In the genomic region with DNA sequence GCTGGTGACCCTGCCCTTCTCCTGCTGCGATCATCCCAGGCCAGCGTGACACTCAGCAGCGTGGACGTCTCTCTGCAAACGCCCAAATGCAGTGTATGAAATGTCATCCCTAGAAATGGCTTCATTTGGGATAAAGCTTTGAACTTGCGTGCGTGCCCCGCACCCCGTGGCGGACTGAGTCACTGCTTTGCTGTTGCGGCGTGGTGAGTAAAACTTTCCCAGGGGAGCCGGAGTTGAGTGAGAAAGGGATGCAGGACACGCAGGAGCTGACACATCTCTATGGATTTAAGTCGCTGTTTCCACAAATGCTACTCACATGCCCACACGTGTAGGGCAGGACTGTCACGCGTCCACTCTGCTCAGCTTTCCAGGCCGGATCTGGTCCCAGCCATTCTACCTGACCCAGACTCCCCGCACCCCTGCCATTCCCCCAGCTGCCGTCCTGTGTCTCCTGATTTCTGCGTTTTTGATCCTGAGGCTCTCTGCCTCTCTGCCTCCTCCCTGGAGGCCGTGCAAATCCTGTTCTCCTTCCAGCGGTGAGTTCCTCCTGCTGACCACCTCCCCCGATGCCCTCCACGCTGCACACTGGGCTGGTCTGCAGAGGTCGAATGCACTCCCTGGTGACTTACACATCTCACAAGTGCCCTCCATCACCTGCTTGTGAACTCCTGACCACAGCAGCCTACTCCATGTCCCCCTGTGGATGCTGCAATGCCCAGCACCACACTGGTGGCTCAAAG, we compare ENCODE assay signal across 1 cellular context.
TF ChIP-seq lines count a peak whose summit lies in the region.

No MANE protein-coding gene starts in this region.

TF ChIP-seq in H1, 55 proteins besides CTCF, POLR2A, EP300 and RAD21 (continued from another document):
- TF ChIP-seq NANOG (IDR thresholded peaks at IDR 0.05; ENCODE audit: insufficient read depth, low read depth, low read length, poor library complexity, severe bottlenecking), result no peak
- TF ChIP-seq SIRT6 (IDR thresholded peaks at IDR 0.05; ENCODE audit: low read length), result no peak
- TF ChIP-seq TAF7 (optimal IDR thresholded peaks at IDR 0.05; ENCODE audit: borderline replicate concordance, low read depth, low read length), result no peak
- no peak for TF ChIP-seq KDM4A (IDR thresholded peaks at IDR 0.05; ENCODE audit: low read depth, low read length, severe bottlenecking)
- TF ChIP-seq, protein P1, sequence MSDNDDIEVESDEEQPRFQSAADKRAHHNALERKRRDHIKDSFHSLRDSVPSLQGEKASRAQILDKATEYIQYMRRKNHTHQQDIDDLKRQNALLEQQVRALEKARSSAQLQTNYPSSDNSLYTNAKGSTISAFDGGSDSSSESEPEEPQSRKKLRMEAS (IDR thresholded peaks at IDR 0.05), result no peak
- TF ChIP-seq CBX8 (IDR thresholded peaks at IDR 0.05; ENCODE audit: borderline replicate concordance, low read depth, low read length), result no peak
- TF ChIP-seq RXRA (IDR thresholded peaks at IDR 0.05; ENCODE audit: insufficient read depth, low read depth, low read length), result no peak
- no peak for TF ChIP-seq POLR2AphosphoS5 (IDR thresholded peaks at IDR 0.05; ENCODE audit: low read depth, low read length)
- no peak for TF ChIP-seq GABPA (IDR thresholded peaks at IDR 0.05; ENCODE audit: borderline replicate concordance, insufficient read depth, low read length)
- TF ChIP-seq, protein P2, sequence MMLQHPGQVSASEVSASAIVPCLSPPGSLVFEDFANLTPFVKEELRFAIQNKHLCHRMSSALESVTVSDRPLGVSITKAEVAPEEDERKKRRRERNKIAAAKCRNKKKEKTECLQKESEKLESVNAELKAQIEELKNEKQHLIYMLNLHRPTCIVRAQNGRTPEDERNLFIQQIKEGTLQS (IDR thresholded peaks at IDR 0.05; ENCODE audit: insufficient read depth, low read depth, low read length), result no peak
- no peak for TF ChIP-seq RBBP5 (IDR thresholded peaks at IDR 0.05; ENCODE audit: borderline replicate concordance, low read depth, low read length)
- TF ChIP-seq JUND (IDR thresholded peaks at IDR 0.05; ENCODE audit: low read length), result no peak
- no peak for TF ChIP-seq FOSL1 (IDR thresholded peaks at IDR 0.05; ENCODE audit: insufficient read depth, low read depth, low read length)
- no peak for TF ChIP-seq TBP (IDR thresholded peaks at IDR 0.05; ENCODE audit: low read depth, low read length)
